17 cellular contexts compared by ENCODE assay signal in genomic region chr2:235541016-235541415, GRCh38. TPM values are rescaled to one million over a fixed set of nuclear protein-coding genes. Genes with fewer than 3 reads are reported as not detected.
"Had no signal": no experiment of that assay in that cellular context is flagged by ENCODE, and none has a peak within 500 bp of the region (broad histone marks: within the 10 kb centered on the region; RNA-seq: fewer than 3 reads in every experiment).

No MANE protein-coding gene starts in this region.

- H3K27ac ChIP-seq: body of pancreas, gastrocnemius medialis, heart left ventricle, ovary had no signal

- FAIRE-seq: TTC549 had no signal

- H3K4me1 ChIP-seq: gastrocnemius medialis had no signal

- ATAC-seq: body of pancreas; gastrocnemius medialis; heart left ventricle; naive thymus-derived CD4-positive, alpha-beta T cell; stimulated activated memory B cell treated with anti-CD40 and anti-IgM and Interleukin-4, amounts not matched to agents 10 μg/mL and 1 μg/mL and 100 μg/mL, for 72 hours; T-helper 17 cell had no signal

- H3K4me3 ChIP-seq: body of pancreas, gastrocnemius medialis, heart left ventricle, lung, ovary had no signal

- H3K27me3 ChIP-seq: body of pancreas, gastrocnemius medialis, heart left ventricle, ovary had no signal

- H3K9me3 ChIP-seq: body of pancreas, gastrocnemius medialis, heart left ventricle, ovary had no signal

- H3K36me3 ChIP-seq: gastrocnemius medialis, heart left ventricle, ovary had no signal

- DNase-seq: activated CD4-positive, alpha-beta T cell treated with anti-CD3 and anti-CD28 coated beads, Interleukin-2, amount 10 ng/mL, durations not matched to agents 24 days and 14 days; activated CD4-positive, CD25-positive, alpha-beta regulatory T cell; activated CD8-positive, alpha-beta memory T cell treated with anti-CD3 and anti-CD28 coated beads for 24 hours; activated naive CD8-positive, alpha-beta T cell treated with anti-CD3 and anti-CD28 coated beads for 36 hours; amygdala; body of pancreas; cortex of kidney; effector CD4-positive, alpha-beta T cell; gastrocnemius medialis; naive thymus-derived CD4-positive, alpha-beta T cell; stimulated activated CD4-positive, alpha-beta T cell treated with anti-CD3 and anti-CD28 coated beads, Interleukin-2, amount 100 ng/mL, for 48 hours; T-helper 17 cell had no signal

RNA-seq across cellular contexts. Expression of gene AGAP1, which starts 47.2 kb away (rescaled TPM):
- polyA plus RNA-seq: naive thymus-derived CD4-positive, alpha-beta T cell had no signal
